ENCODE assay signal across 10 cellular contexts in genomic region chr10:46265566-46265965, GRCh38. TPM values are rescaled to one million over a fixed set of nuclear protein-coding genes. Genes with fewer than 3 reads are reported as not detected.
DNase-seq lines count a peak whose midpoint lies in the region; ATAC-seq and TF ChIP-seq lines count a peak whose summit lies in the region.
"Not testable (repeated sequence)": the region's sequence is repeated elsewhere in the genome, so short reads cannot be mapped to it uniquely, and the experiment has no call there.
"Had no signal": no experiment of that assay in that cellular context is flagged by ENCODE, and none has a peak within 500 bp of the region (broad histone marks: within the 10 kb centered on the region; RNA-seq: fewer than 3 reads in every experiment).

No MANE protein-coding gene starts in this region.

- DNase-seq in CD4-positive, alpha-beta T cell; activated CD4-positive, alpha-beta T cell treated with anti-CD3 and anti-CD28 coated beads for 36 hours; stimulated activated effector memory CD8-positive, alpha-beta T cell treated with anti-CD3 and anti-CD28 coated beads, Interleukin-12 subunit alpha, Interleukin-12 subunit beta, amount 100 ng/mL, for 72 hours (ENCODE audit: low spot score in 2 of 2): not testable (repeated sequence)
- DNase-seq in activated CD8-positive, alpha-beta T cell treated with anti-CD3 and anti-CD28 coated beads, Interleukin-2, amount 10 ng/mL, durations not matched to agents 7 days and 5 days = peak; percentile 21
- DNase-seq in activated naive CD4-positive, alpha-beta T cell treated with Interleukin-2 at 50 U/mL for 16 hours = peak; percentile 2
- peak; percentile 6 to 52 for DNase-seq in lower leg skin (ENCODE audit: low spot score in 2 of 2)

- POLR2A ChIA-PET in CD4-positive, alpha-beta T cell (lab: Charles Lee) = interaction anchor here (0.9 kb wide), 1 partner anchor 17 kb away, joined by 3 read pairs; no protein-coding TSS in a partner anchor
- POLR2A ChIA-PET in activated CD4-positive, alpha-beta T cell treated with anti-CD3 and anti-CD28 coated beads for 36 hours (lab: Charles Lee); activated CD8-positive, alpha-beta T cell treated with anti-CD3 and anti-CD28 coated beads, Interleukin-2, amount 10 ng/mL, durations not matched to agents 7 days and 5 days (lab: Charles Lee): not testable (repeated sequence)

- CTCF ChIA-PET in CD4-positive, alpha-beta T cell (lab: Charles Lee) = not testable (repeated sequence)
- CTCF ChIA-PET in activated CD4-positive, alpha-beta T cell treated with anti-CD3 and anti-CD28 coated beads for 36 hours (lab: Charles Lee) = interaction anchor here (0.7 to 1.3 kb wide), 2 partner anchors 23 to 173 kb away, joined by 3 read pairs; no protein-coding TSS in a partner anchor
- CTCF ChIA-PET in activated CD8-positive, alpha-beta T cell treated with anti-CD3 and anti-CD28 coated beads, Interleukin-2, amount 10 ng/mL, durations not matched to agents 7 days and 5 days (lab: Charles Lee) = interaction anchor here (1.8 kb wide), 1 partner anchor 9 kb away, joined by 11 read pairs; no protein-coding TSS in a partner anchor

- H3F3A ChIP-seq in OCI-LY1 (ENCODE audit: insufficient read depth, low read length) = not testable (repeated sequence)

- not testable (repeated sequence) for H3K27ac Mint-ChIP-seq in CD4-positive, alpha-beta T cell
- peak overlapping the region; percentile 18 for H3K27ac Mint-ChIP-seq in activated CD4-positive, alpha-beta T cell treated with anti-CD3 and anti-CD28 coated beads for 36 hours
- peak overlapping the region; percentile 63 for H3K27ac Mint-ChIP-seq in activated CD8-positive, alpha-beta T cell treated with anti-CD3 and anti-CD28 coated beads, Interleukin-2, amount 10 ng/mL, durations not matched to agents 7 days and 5 days
- H3K27ac Mint-ChIP-seq in stimulated activated effector memory CD8-positive, alpha-beta T cell treated with anti-CD3 and anti-CD28 coated beads, Interleukin-12 subunit alpha, Interleukin-12 subunit beta, amount 100 ng/mL, for 72 hours = peak overlapping the region; percentile 75

- not testable (repeated sequence) for H3K4me2 ChIP-seq in OCI-LY1 (ENCODE audit: low read length)

- not testable (repeated sequence) for H3K27me3 ChIP-seq in CD4-positive, alpha-beta T cell (ENCODE audit: control insufficient read depth, insufficient read depth, low read length); OCI-LY1 (ENCODE audit: insufficient read depth, low read length)

- H3K36me3 Mint-ChIP-seq in CD4-positive, alpha-beta T cell (ENCODE audit: low read depth) = peaks cover 59% of the 10 kb centered on the region
- H3K36me3 Mint-ChIP-seq in activated CD4-positive, alpha-beta T cell treated with anti-CD3 and anti-CD28 coated beads for 36 hours (ENCODE audit: low read depth); stimulated activated effector memory CD8-positive, alpha-beta T cell treated with anti-CD3 and anti-CD28 coated beads, Interleukin-12 subunit alpha, Interleukin-12 subunit beta, amount 100 ng/mL, for 72 hours: not testable (repeated sequence)
- H3K36me3 Mint-ChIP-seq in activated CD8-positive, alpha-beta T cell treated with anti-CD3 and anti-CD28 coated beads, Interleukin-2, amount 10 ng/mL, durations not matched to agents 7 days and 5 days (ENCODE audit: low read depth) = peaks cover 39% of the 10 kb centered on the region

- H3K4me3 ChIP-seq in OCI-LY1 (ENCODE audit: low read depth, low read length, poor library complexity, severe bottlenecking); lower leg skin (ENCODE audit: low read depth, poor library complexity, severe bottlenecking): not testable (repeated sequence)

- H4K20me1 ChIP-seq in OCI-LY1 (ENCODE audit: insufficient read depth, low read length) = not testable (repeated sequence)

- H3K9ac ChIP-seq in OCI-LY1 (ENCODE audit: low read length) = not testable (repeated sequence)

- intact Hi-C loops in CD4-positive, alpha-beta T cell (cut with DNase I, micrococcal nuclease); lower leg skin (cut with DNase I; ENCODE audit: low total_unique reads): not testable (repeated sequence)
- intact Hi-C loops in activated CD4-positive, alpha-beta T cell treated with anti-CD3 and anti-CD28 coated beads for 36 hours (cut with DNase I, micrococcal nuclease) = loop anchor here in 1 of 2 experiments (5.0 kb wide), 2 partner anchors 233 to 593 kb away; partner anchors contain the start of genes NCOA4 and ZFAND4

- H3K4me1 Mint-ChIP-seq in CD4-positive, alpha-beta T cell (ENCODE audit: low read depth) = peaks cover 51% of the 10 kb centered on the region
- H3K4me1 Mint-ChIP-seq in activated CD4-positive, alpha-beta T cell treated with anti-CD3 and anti-CD28 coated beads for 36 hours = peaks cover 16% of the 10 kb centered on the region
- peaks cover 34% of the 10 kb centered on the region for H3K4me1 Mint-ChIP-seq in activated CD8-positive, alpha-beta T cell treated with anti-CD3 and anti-CD28 coated beads, Interleukin-2, amount 10 ng/mL, durations not matched to agents 7 days and 5 days (ENCODE audit: low read depth)
- not testable (repeated sequence) for H3K4me1 Mint-ChIP-seq in stimulated activated effector memory CD8-positive, alpha-beta T cell treated with anti-CD3 and anti-CD28 coated beads, Interleukin-12 subunit alpha, Interleukin-12 subunit beta, amount 100 ng/mL, for 72 hours

- peaks cover 32% of the 10 kb centered on the region for H3K36me3 ChIP-seq in OCI-LY1 (ENCODE audit: insufficient read depth, low read length)

- 82 to 87% methylated on average over 3 of the region's 3 CpGs for WGBS in lower leg skin, 2 donors

- not testable (repeated sequence) for H3K27ac ChIP-seq in CD4-positive, alpha-beta T cell (ENCODE audit: low read depth, low read length)
- H3K27ac ChIP-seq in OCI-LY1 (ENCODE audit: low read depth, low read length, poor library complexity, severe bottlenecking) = peak overlapping the region; percentile 90

- not testable (repeated sequence) for TF ChIP-seq POLR2A in lower leg skin (IDR thresholded peaks at IDR 0.05)

- not testable (repeated sequence) for H3K79me2 ChIP-seq in OCI-LY1 (ENCODE audit: insufficient read depth, low read length)

- TF ChIP-seq CTCF in CD4-positive, alpha-beta T cell (IDR thresholded peaks at IDR 0.05); OCI-LY1 (IDR thresholded peaks at IDR 0.05; ENCODE audit: low read length); lower leg skin (IDR thresholded peaks at IDR 0.05): not testable (repeated sequence)

- H3K27me3 Mint-ChIP-seq in CD4-positive, alpha-beta T cell; activated CD4-positive, alpha-beta T cell treated with anti-CD3 and anti-CD28 coated beads for 36 hours; activated CD8-positive, alpha-beta T cell treated with anti-CD3 and anti-CD28 coated beads, Interleukin-2, amount 10 ng/mL, durations not matched to agents 7 days and 5 days (ENCODE audit: low read depth): not testable (repeated sequence)

- not testable (repeated sequence) for ATAC-seq in CD4-positive, alpha-beta T cell (ENCODE audit: poor library complexity); activated CD4-positive, alpha-beta T cell treated with anti-CD3 and anti-CD28 coated beads for 36 hours; activated CD8-positive, alpha-beta T cell treated with anti-CD3 and anti-CD28 coated beads, Interleukin-2, amount 10 ng/mL, durations not matched to agents 7 days and 5 days; stimulated activated effector memory CD8-positive, alpha-beta T cell treated with anti-CD3 and anti-CD28 coated beads, Interleukin-12 subunit alpha, Interleukin-12 subunit beta, amount 100 ng/mL, for 72 hours

- H3K4me1 ChIP-seq in OCI-LY1 (ENCODE audit: insufficient read depth, low read length, severe bottlenecking) = peaks cover 59% of the 10 kb centered on the region

- not testable (repeated sequence) for H3K9me3 ChIP-seq in CD4-positive, alpha-beta T cell (ENCODE audit: control insufficient read depth, low read length); OCI-LY1 (ENCODE audit: low read length)

- not testable (repeated sequence) for H2AFZ ChIP-seq in OCI-LY1 (ENCODE audit: low read length)

- H3K4me3 Mint-ChIP-seq in CD4-positive, alpha-beta T cell = peak overlapping the region; percentile 76
- H3K4me3 Mint-ChIP-seq in activated CD4-positive, alpha-beta T cell treated with anti-CD3 and anti-CD28 coated beads for 36 hours; activated CD8-positive, alpha-beta T cell treated with anti-CD3 and anti-CD28 coated beads, Interleukin-2, amount 10 ng/mL, durations not matched to agents 7 days and 5 days; stimulated activated effector memory CD8-positive, alpha-beta T cell treated with anti-CD3 and anti-CD28 coated beads, Interleukin-12 subunit alpha, Interleukin-12 subunit beta, amount 100 ng/mL, for 72 hours: not testable (repeated sequence)

- H3K9me3 Mint-ChIP-seq in CD4-positive, alpha-beta T cell; activated CD4-positive, alpha-beta T cell treated with anti-CD3 and anti-CD28 coated beads for 36 hours (ENCODE audit: low read depth); activated CD8-positive, alpha-beta T cell treated with anti-CD3 and anti-CD28 coated beads, Interleukin-2, amount 10 ng/mL, durations not matched to agents 7 days and 5 days (ENCODE audit: insufficient read depth); stimulated activated effector memory CD8-positive, alpha-beta T cell treated with anti-CD3 and anti-CD28 coated beads, Interleukin-12 subunit alpha, Interleukin-12 subunit beta, amount 100 ng/mL, for 72 hours: not testable (repeated sequence)

- H3K9me2 ChIP-seq in OCI-LY1 (ENCODE audit: low read depth, low read length) = not testable (repeated sequence)

RNA-seq across cellular contexts. Expression of gene ANTXRL, which starts 21.2 kb away (rescaled TPM):
- not detected for total RNA-seq in CD4-positive, alpha-beta T cell
- not detected for total RNA-seq in activated CD4-positive, alpha-beta T cell treated with anti-CD3 and anti-CD28 coated beads for 36 hours
- not detected for total RNA-seq in activated CD8-positive, alpha-beta T cell treated with anti-CD3 and anti-CD28 coated beads, Interleukin-2, amount 10 ng/mL, durations not matched to agents 7 days and 5 days
- not detected for total RNA-seq in lower leg skin
- total RNA-seq: B cell, GM23338, H7 had no signal
